In genomic region chr3:51388286-51389029, GRCh38 we compare ENCODE assay signal across 8 cellular contexts. TPM values are rescaled to one million over a fixed set of nuclear protein-coding genes. Genes with fewer than 3 reads are reported as not detected.
A peak's percentile ranks its signal among the peaks of the same experiment; 100 is the strongest.
DNase-seq lines count a peak whose midpoint lies in the region; ATAC-seq and TF ChIP-seq lines count a peak whose summit lies in the region.

No MANE protein-coding gene starts in this region.

- H2AFZ ChIP-seq in Karpas-422 (ENCODE audit: low read length): no peak overlapping the region

- peak overlapping the region; percentile 77 for H3K27ac Mint-ChIP-seq in Calu3 (ENCODE audit: unreplicated experiment)

- DNase-seq in Calu3: peak; percentile 85
- peak; percentile 61 for DNase-seq in Karpas-422
- no peak for DNase-seq in astrocyte of the spinal cord (ENCODE audit: low read depth, low spot score)
- DNase-seq in mucosa of gallbladder (ENCODE audit: low spot score): peak; percentile 71
- DNase-seq in NCI-H1105 treated with DMSO at 0.1 percent for 48 hours (lab: John Stamatoyannopoulos, UW): no peak
- DNase-seq in activated CD4-positive, alpha-beta T cell treated with anti-CD3 and anti-CD28 coated beads, Interleukin-2, amount 50 U/mL, for 4 hours: no peak

- in situ Hi-C loops in astrocyte of the spinal cord (cut with HindIII; ENCODE audit: low sequenced_read_pairs): no loop called here

- peaks cover 39% of the 10 kb centered on the region for H3K4me1 Mint-ChIP-seq in Calu3 (ENCODE audit: low read depth, unreplicated experiment)

- intact Hi-C loops in Calu3 (cut with micrococcal nuclease; ENCODE audit: unreplicated experiment): loop anchor here (5.0 kb wide), 1 partner anchor 771 kb away; the partner anchor contains the start of gene MAPKAPK3

- no peaks in the 10 kb centered on the region for H3K9me2 ChIP-seq in Karpas-422 (replicated peaks; ENCODE audit: insufficient read depth, low read length)

- H3K4me1 ChIP-seq in Karpas-422 (ENCODE audit: low read length): peaks cover 69% of the 10 kb centered on the region

- no peaks in the 10 kb centered on the region for H3K27me3 Mint-ChIP-seq in Calu3 (ENCODE audit: unreplicated experiment)

- peaks cover 17% of the 10 kb centered on the region; the same call in 1 of the 2 replicates for H3K36me3 ChIP-seq in Karpas-422 (ENCODE audit: insufficient read depth, low read length)

- TF ChIP-seq CTCF in Calu3 (IDR thresholded peaks at IDR 0.05; ENCODE audit: unreplicated experiment) (peak; percentile 33), astrocyte of the spinal cord (IDR thresholded peaks at IDR 0.05; ENCODE audit: low read depth, low read length) (peak; percentile 38)

- no peaks in the 10 kb centered on the region for H3K27me3 ChIP-seq in Karpas-422 (ENCODE audit: low read length)

- H3K9me3 Mint-ChIP-seq in Calu3 (ENCODE audit: low read depth, unreplicated experiment): no peaks in the 10 kb centered on the region

- peaks cover 15% of the 10 kb centered on the region for H4K20me1 ChIP-seq in Karpas-422 (ENCODE audit: insufficient read depth, low read depth, low read length)

- CTCF ChIA-PET in Calu3 (lab: Charles Lee): interaction anchor here (0.5 to 1.7 kb wide), 6 partner anchors 8 to 1044 kb away, joined by 3 to 9 read pairs (median 4); no protein-coding TSS in a partner anchor

- H3K9ac ChIP-seq in Karpas-422 (ENCODE audit: low read length): peak overlapping the region; percentile 39

- H3K4me3 Mint-ChIP-seq in Calu3 (ENCODE audit: low read depth, unreplicated experiment): peak overlapping the region; percentile 93

- peaks cover 55% of the 10 kb centered on the region for H3K79me2 ChIP-seq in Karpas-422 (ENCODE audit: low read length)

- H3K4me3 ChIP-seq in Karpas-422 (ENCODE audit: low read length) (no peak overlapping the region), astrocyte of the spinal cord (ENCODE audit: low read depth, low read length) (no peak overlapping the region)

- no peak overlapping the region for H3K27ac ChIP-seq in Karpas-422 (ENCODE audit: low read length)

- ATAC-seq in GM18858 (IDR thresholded peaks at IDR 0.05; ENCODE audit: unreplicated experiment): no peak
- no peak for ATAC-seq in HG02798 (IDR thresholded peaks at IDR 0.05; ENCODE audit: poor library complexity, unreplicated experiment)

- no peaks in the 10 kb centered on the region for H3K9me3 ChIP-seq in Karpas-422 (ENCODE audit: low read length)

- H3K4me2 ChIP-seq in Karpas-422 (ENCODE audit: low read depth, low read length, poor library complexity, severe bottlenecking): peak overlapping the region; percentile 44

- peaks cover 94% of the 10 kb centered on the region for H3K36me3 Mint-ChIP-seq in Calu3 (ENCODE audit: insufficient read depth, unreplicated experiment)

- BruUV-seq in Calu3 (replicated peaks; lab: Mats Ljungman, UMichigan): no TSS peak

RNA-seq across cellular contexts. Expression of gene RBM15B, which starts 2.6 kb away (rescaled TPM):
- total RNA-seq in Calu3 (2022) (40.6 and 43.8 TPM in 2 replicates), mucosa of gallbladder (30.0 TPM)
- 17.1 and 26.1 TPM in 2 replicates for total RNA-seq in Karpas-422 (2014; rRNA removed; shearing (Covaris generic); ENCODE audit: low replicate concordance)

RNA-seq across cellular contexts. Expression of gene MANF, which starts 3.4 kb away (rescaled TPM):
- total RNA-seq in Calu3 (2022): 140 and 176 TPM in 2 replicates
- total RNA-seq in Karpas-422 (2014; rRNA removed; shearing (Covaris generic); ENCODE audit: low replicate concordance): 27.2 and 51.8 TPM in 2 replicates
- 124 TPM for total RNA-seq in mucosa of gallbladder

Comparison
In these comparisons a context has a peak if more than half of its experiments do, and no peak if none do; other contexts are left out.
1. DNase-seq: peak in Calu3 (single experiment), Karpas-422 (single experiment) and mucosa of gallbladder (single experiment); none in astrocyte of the spinal cord (single experiment), NCI-H1105 treated with DMSO at 0.1 percent for 48 hours (single experiment) and activated CD4-positive, alpha-beta T cell treated with anti-CD3 and anti-CD28 coated beads, Interleukin-2, amount 50 U/mL, for 4 hours (0 of 2).